1 cellular context compared by ENCODE assay signal in genomic region chr3:32975891-32976290, GRCh38.
TF ChIP-seq lines count a peak whose summit lies in the region.

No MANE protein-coding gene starts in this region.

TF ChIP-seq in IMR-90, 13 proteins besides CTCF, POLR2A, EP300 and RAD21 (continued from another document):
- no peak for TF ChIP-seq BHLHE40 (IDR thresholded peaks at IDR 0.05; ENCODE audit: low read depth, low read length)
